22 cellular contexts compared by ENCODE assay signal in the genomic region with DNA sequence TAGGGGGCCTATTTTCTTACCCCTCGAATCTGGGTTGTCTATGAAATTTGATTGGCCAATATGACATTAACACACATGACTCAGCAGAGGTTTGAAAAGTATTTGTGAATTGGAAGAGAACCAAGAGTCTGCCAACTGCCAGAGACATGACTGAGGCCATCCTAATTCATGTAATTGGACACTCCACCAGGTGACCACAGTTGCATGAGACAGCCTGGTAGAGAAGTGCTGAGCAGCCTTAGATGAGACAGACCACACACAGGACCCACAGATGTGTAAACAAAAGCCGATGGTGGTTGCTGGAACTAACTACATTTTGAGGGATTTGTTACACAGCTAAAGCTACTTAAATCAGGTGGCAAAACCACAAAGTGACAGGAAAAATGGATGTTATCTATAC. TPM values are rescaled to one million over a fixed set of nuclear protein-coding genes. Genes with fewer than 3 reads are reported as not detected.
DNase-seq lines count a peak whose midpoint lies in the region; ATAC-seq and TF ChIP-seq lines count a peak whose summit lies in the region.
"Had no signal": no experiment of that assay in that cellular context is flagged by ENCODE, and none has a peak within 500 bp of the region (broad histone marks: within the 10 kb centered on the region; RNA-seq: fewer than 3 reads in every experiment).

No MANE protein-coding gene starts in this region.

- H3K4me2 ChIP-seq in H9 (ENCODE audit: insufficient read depth, insufficient read length, low read length) = no peak overlapping the region
- H3K4me2 ChIP-seq: GM23338 had no signal

- no peak overlapping the region for H3K18ac ChIP-seq in H9 (ENCODE audit: insufficient read length, low read depth, low read length)

- H2BK15ac ChIP-seq in H9 (ENCODE audit: low read depth, low read length) = no peak overlapping the region

- H3K27ac Mint-ChIP-seq in H9 = no peak overlapping the region; a peak in 1 of 7 replicates
- H3K27ac Mint-ChIP-seq: activated naive CD4-positive, alpha-beta T cell treated with anti-CD3 and anti-CD28 coated beads, Interleukin-2, amount 50 U/mL, for 72 hours; activated T-cell treated with anti-CD3 and anti-CD28 coated beads, Interleukin-2, amount 50 U/mL, for 24 hours; dendritic cell treated with granulocyte-macrophage colony-stimulating factor and Interleukin-4, amounts not matched to agents 40 ng/mL and 50 ng/mL, for 4 days; GM23338 had no signal

- H3K14ac ChIP-seq in H9 (ENCODE audit: insufficient read depth, low read length) = no peak overlapping the region

- no peak overlapping the region for H4K5ac ChIP-seq in H9 (ENCODE audit: insufficient read length, low read depth, low read length)

- WGBS in H9 (ENCODE audit: extremely low coverage, insufficient read length, low lambda C conversion rate) = no CpG with 5 or more reads among the region's 2 CpGs

- DNase-seq in COLO668 (lab: John Stamatoyannopoulos, UW; ENCODE audit: unreplicated experiment) (peak; percentile 47), H9 (no peak), NCI-H2029 treated with DMSO at 0.1 percent for 48 hours (lab: John Stamatoyannopoulos, UW) (peak; percentile 32), astrocyte of the hippocampus (ENCODE audit: low read depth, low spot score) (peak; percentile 2), cortex of kidney (lab: John Stamatoyannopoulos, UW) (no peak), SKM-1 treated with dmso at 0.1 percent for 144 hours (lab: John Stamatoyannopoulos, UW; ENCODE audit: unreplicated experiment) (no peak), COLO829 (ENCODE audit: low spot score) (no peak)
- DNase-seq in stimulated activated naive CD8-positive, alpha-beta T cell treated with anti-CD3 and anti-CD28 coated beads, Interleukin-15, Interleukin-2, amounts not matched to agents 100 U/mL and 50 U/mL, for 24 hours = no peak
- DNase-seq: activated CD4-positive, alpha-beta T cell treated with anti-CD3 and anti-CD28 coated beads, Interleukin-2, amount 50 U/mL, for 4 hours; activated T-cell treated with anti-CD3 and anti-CD28 coated beads, Interleukin-2, amount 50 U/mL, for 24 hours; brain microvascular endothelial cell; left ventricle myocardium superior; NCI-H526 treated with DMSO at 0.1 percent for 48 hours; stimulated activated CD4-positive, alpha-beta T cell treated with anti-CD3 and anti-CD28 coated beads, Interleukin-4, amount 100 ng/mL, for 1 hour had no signal

- no peak overlapping the region for H3K56ac ChIP-seq in H9 (ENCODE audit: insufficient read length, low read depth, low read length)

- no peaks in the 10 kb centered on the region for H3K4me1 ChIP-seq in H9 (ENCODE audit: insufficient read depth, low read length)
- H3K4me1 ChIP-seq: parathyroid adenoma, suprapubic skin had no signal

- no peaks in the 10 kb centered on the region for H3K9me3 ChIP-seq in H9 (ENCODE audit: control insufficient read depth, low read depth, low read length)
- H3K9me3 ChIP-seq: suprapubic skin had no signal

- H4K20me1 ChIP-seq in H9 (ENCODE audit: control insufficient read depth, insufficient read depth, insufficient read length) = no peaks in the 10 kb centered on the region

- H2BK12ac ChIP-seq in H9 (ENCODE audit: insufficient read length, low read depth, low read length) = no peak overlapping the region

- H2AK5ac ChIP-seq in H9 (ENCODE audit: insufficient read length, low read length) = no peak overlapping the region

- no peaks in the 10 kb centered on the region for H3K23me2 ChIP-seq in H9 (ENCODE audit: insufficient read length, low read depth, low read length, poor library complexity, severe bottlenecking)

- H3K4ac ChIP-seq in H9 (ENCODE audit: low read depth, low read length) = no peak overlapping the region

- H3K27ac ChIP-seq in H9 (ENCODE audit: insufficient read length, low read depth, low read length) = no peak overlapping the region
- H3K27ac ChIP-seq: brain microvascular endothelial cell, parathyroid adenoma, skin epidermis, suprapubic skin had no signal

- ATAC-seq in stimulated activated naive CD8-positive, alpha-beta T cell treated with anti-CD3 and anti-CD28 coated beads, Interleukin-15, Interleukin-2, amounts not matched to agents 100 U/mL and 50 U/mL, for 24 hours = no peak
- ATAC-seq: activated naive CD4-positive, alpha-beta T cell treated with anti-CD3 and anti-CD28 coated beads, Interleukin-2, amount 50 U/mL, for 72 hours; GM23338; left ventricle myocardium superior had no signal

- H3K23ac ChIP-seq in H9 (ENCODE audit: insufficient read length, low read depth, low read length) = no peak overlapping the region

- H2BK5ac ChIP-seq in H9 (ENCODE audit: insufficient read length, low read length) = no peak overlapping the region

- H2AFZ ChIP-seq in H9 (ENCODE audit: low read length) = peak overlapping the region; percentile 42
- H2AFZ ChIP-seq: GM23338, parathyroid adenoma had no signal

- H3K9me3 Mint-ChIP-seq in H9 = no peaks in the 10 kb centered on the region
- H3K9me3 Mint-ChIP-seq: activated naive CD4-positive, alpha-beta T cell treated with anti-CD3 and anti-CD28 coated beads, Interleukin-2, amount 50 U/mL, for 72 hours; activated T-cell treated with anti-CD3 and anti-CD28 coated beads, Interleukin-2, amount 50 U/mL, for 24 hours; dendritic cell treated with granulocyte-macrophage colony-stimulating factor and Interleukin-4, amounts not matched to agents 40 ng/mL and 50 ng/mL, for 4 days; GM23338 had no signal

- peaks cover 0 to 3% of the 10 kb centered on the region in 2 experiments; a peak in 2 of 4 replicates for H3K4me1 Mint-ChIP-seq in H9
- H3K4me1 Mint-ChIP-seq: GM23338 had no signal

- H3K27me3 ChIP-seq in H9 (ENCODE audit: insufficient read depth, low read length) = no peaks in the 10 kb centered on the region
- H3K27me3 ChIP-seq: brain microvascular endothelial cell, suprapubic skin had no signal

- no peak overlapping the region for H3T11ph ChIP-seq in H9 (ENCODE audit: low read length)

- peaks cover 3% of the 10 kb centered on the region; the same call in 1 of the 2 replicates for H3K27me3 Mint-ChIP-seq in H9 (ENCODE audit: low read depth)
- H3K27me3 Mint-ChIP-seq: dendritic cell treated with granulocyte-macrophage colony-stimulating factor and Interleukin-4, amounts not matched to agents 40 ng/mL and 50 ng/mL, for 4 days had no signal

- no peak overlapping the region for H4K91ac ChIP-seq in H9 (ENCODE audit: insufficient read length, low read depth, low read length)

- no peaks in the 10 kb centered on the region for H3K79me1 ChIP-seq in H9 (ENCODE audit: insufficient read depth, low read depth, low read length, poor library complexity, severe bottlenecking)

- H3K79me2 ChIP-seq in H9 (ENCODE audit: insufficient read depth, low read length) = no peaks in the 10 kb centered on the region
- H3K79me2 ChIP-seq: parathyroid adenoma had no signal

- H3K36me3 Mint-ChIP-seq in H9 (ENCODE audit: insufficient read depth in 1 of 3, low read depth in 3 of 3) = no peaks in the 10 kb centered on the region
- H3K36me3 Mint-ChIP-seq: activated naive CD4-positive, alpha-beta T cell treated with anti-CD3 and anti-CD28 coated beads, Interleukin-2, amount 50 U/mL, for 72 hours had no signal

- H4K8ac ChIP-seq in H9 (replicated peaks; ENCODE audit: insufficient read length, low read depth, low read length) = no peak overlapping the region

- H3K9ac ChIP-seq in H9 (ENCODE audit: extremely low read depth, insufficient read length, low read length) = no peak overlapping the region
- H3K9ac ChIP-seq: parathyroid adenoma had no signal

- no peak overlapping the region for H2BK120ac ChIP-seq in H9 (ENCODE audit: low read depth, low read length, poor library complexity, severe bottlenecking)

- TF ChIP-seq CTCF in H9 (conservative IDR thresholded peaks at IDR 0.05) = no peak

- no peak overlapping the region for H3K4me3 Mint-ChIP-seq in H9
- H3K4me3 Mint-ChIP-seq: activated T-cell treated with anti-CD3 and anti-CD28 coated beads, Interleukin-2, amount 50 U/mL, for 24 hours; dendritic cell treated with granulocyte-macrophage colony-stimulating factor and Interleukin-4, amounts not matched to agents 40 ng/mL and 50 ng/mL, for 4 days; GM23338 had no signal

- no peak overlapping the region for H2BK20ac ChIP-seq in H9 (ENCODE audit: low read depth, low read length, poor library complexity, severe bottlenecking)

RNA-seq across cellular contexts. Expression of gene MS4A5, which starts 0.9 kb away (rescaled TPM):
- not detected in 2 replicates for total RNA-seq in H9 (2021)
- total RNA-seq: activated naive CD4-positive, alpha-beta T cell treated with anti-CD3 and anti-CD28 coated beads, Interleukin-2, amount 50 U/mL, for 72 hours; epithelial cell of proximal tubule; frontal cortex; GM23338; left ventricle myocardium superior; suprapubic skin had no signal

RNA-seq across cellular contexts. Expression of gene MS4A1, which starts 27.1 kb away (rescaled TPM):
- not detected in 2 replicates for total RNA-seq in H9 (2021)
- total RNA-seq: epithelial cell of proximal tubule, GM23338, left ventricle myocardium superior had no signal

RNA-seq across cellular contexts. Expression of gene MS4A14, which starts 32.3 kb away (rescaled TPM):
- total RNA-seq in H9 (2021) = not detected in 2 replicates
- total RNA-seq: activated naive CD4-positive, alpha-beta T cell treated with anti-CD3 and anti-CD28 coated beads, Interleukin-2, amount 50 U/mL, for 72 hours; epithelial cell of proximal tubule; frontal cortex; GM23338 had no signal

RNA-seq across cellular contexts. Expression of gene MS4A7, which starts 50.2 kb away (rescaled TPM):
- total RNA-seq in H9 (2021) = not detected in 2 replicates
- total RNA-seq: activated naive CD4-positive, alpha-beta T cell treated with anti-CD3 and anti-CD28 coated beads, Interleukin-2, amount 50 U/mL, for 72 hours; epithelial cell of proximal tubule had no signal

Comparison
In these comparisons a context has a peak if more than half of its experiments do, and no peak if none do; other contexts are left out.
1. DNase-seq: peak in COLO668 (single experiment), NCI-H2029 treated with DMSO at 0.1 percent for 48 hours (single experiment) and astrocyte of the hippocampus (single experiment); none in H9 (single experiment), cortex of kidney (single experiment), SKM-1 treated with dmso at 0.1 percent for 144 hours (single experiment), stimulated activated naive CD8-positive, alpha-beta T cell treated with anti-CD3 and anti-CD28 coated beads, Interleukin-15, Interleukin-2, amounts not matched to agents 100 U/mL and 50 U/mL, for 24 hours (single experiment) and COLO829 (single experiment).